ENCODE assay signal across 23 cellular contexts in the genomic region with DNA sequence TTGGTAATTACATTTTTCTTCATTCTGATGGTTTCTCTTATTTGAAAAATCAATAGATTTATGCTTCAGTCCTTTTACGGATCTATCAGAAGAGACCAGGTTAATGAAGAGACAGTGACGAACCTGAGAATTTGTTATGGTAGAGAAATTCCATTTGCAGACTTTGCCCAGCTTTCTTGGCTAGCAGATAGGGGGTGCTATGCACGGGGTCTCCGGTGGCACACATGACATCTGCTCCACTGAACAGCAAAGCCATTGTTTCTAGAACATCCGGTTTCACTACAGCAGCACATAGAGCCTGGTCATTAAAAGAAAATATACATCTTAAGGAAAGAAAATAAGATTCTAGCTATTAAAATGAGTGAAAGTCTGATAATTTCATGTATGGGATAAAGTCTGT.
DNase-seq lines count a peak whose midpoint lies in the region; ATAC-seq and TF ChIP-seq lines count a peak whose summit lies in the region.
"Had no signal": no experiment of that assay in that cellular context is flagged by ENCODE, and none has a peak within 500 bp of the region (broad histone marks: within the 10 kb centered on the region; RNA-seq: fewer than 3 reads in every experiment).

No MANE protein-coding gene starts in this region.

- no peaks in the 10 kb centered on the region for H3F3A ChIP-seq in PC-3 (ENCODE audit: low read length, unreplicated experiment)

- WGBS in thyroid gland, 2 donors = 89 to 90% methylated on average over 5 of the region's 5 CpGs

- TF ChIP-seq POLR2A in thyroid gland (IDR thresholded peaks at IDR 0.05) = no peak

- H3K27ac ChIP-seq in 22Rv1 (no peak overlapping the region), PC-3 (ENCODE audit: low read length) (no peak overlapping the region), thyroid gland (no peak overlapping the region)
- H3K27ac ChIP-seq: Peyer's patch, psoas muscle, uterus had no signal

- CTCF ChIA-PET in PC-3 (lab: Charles Lee) = interaction anchor here (0.6 to 0.7 kb wide), 2 partner anchors 26 to 832 kb away, joined by 3 to 4 read pairs; no protein-coding TSS in a partner anchor

- DNase-seq in Daoy (ENCODE audit: low read depth) (peak; percentile 3), PC-3 (no peak), foreskin melanocyte (peak; percentile 55), thyroid gland (no peak), NCI-H128 (lab: John Stamatoyannopoulos, UW; ENCODE audit: unreplicated experiment) (no peak), dedifferentiated amniotic fluid mesenchymal stem cell (ENCODE audit: extremely low spot score) (no peak)
- DNase-seq: activated naive CD8-positive, alpha-beta T cell treated with anti-CD3 and anti-CD28 coated beads for 36 hours; CD4-positive, alpha-beta memory T cell; Kasumi-1; kidney glomerular epithelial cell; NCI-H1105 treated with DMSO at 0.1 percent for 48 hours; NCI-H69; nephron progenitor cell; Peyer's patch; psoas muscle; stimulated activated CD4-positive, alpha-beta T cell treated with anti-CD3 and anti-CD28 coated beads, Interleukin-4, amount 100 ng/mL, for 24 hours; T1000; uterus had no signal

- H3K9me3 ChIP-seq in PC-3 (ENCODE audit: low read length) = no peaks in the 10 kb centered on the region
- H3K9me3 ChIP-seq in thyroid gland = no peaks in the 10 kb centered on the region
- H3K9me3 ChIP-seq: Peyer's patch, psoas muscle, uterus had no signal

- POLR2A ChIA-PET in PC-3 (lab: Charles Lee; ENCODE audit: unreplicated experiment) = no interaction called here

- H3K36me3 ChIP-seq in PC-3 (ENCODE audit: low read depth, low read length) (no peaks in the 10 kb centered on the region; the same call in 1 of the 2 replicates), thyroid gland (peaks cover 0 to 7% of the 10 kb centered on the region in 2 donors)
- H3K36me3 ChIP-seq: uterus had no signal

- H3K4me1 ChIP-seq in PC-3 (ENCODE audit: insufficient read depth, low read length) (no peaks in the 10 kb centered on the region), thyroid gland (no peaks in the 10 kb centered on the region)
- H3K4me1 ChIP-seq: Peyer's patch, psoas muscle, uterus had no signal

- H3K27me3 ChIP-seq in PC-3 (ENCODE audit: low read length) = no peaks in the 10 kb centered on the region
- no peaks in the 10 kb centered on the region for H3K27me3 ChIP-seq in thyroid gland
- H3K27me3 ChIP-seq: Peyer's patch, uterus had no signal

- H3K79me2 ChIP-seq in PC-3 (ENCODE audit: low read length) = no peaks in the 10 kb centered on the region

- no peaks in the 10 kb centered on the region for H3K9me2 ChIP-seq in PC-3 (replicated peaks; ENCODE audit: low read length)

- H3K4me3 ChIP-seq in PC-3 (ENCODE audit: low read length) (no peak overlapping the region), thyroid gland (replicated peaks in 1 of 3) (no peak overlapping the region)
- H3K4me3 ChIP-seq: Peyer's patch, psoas muscle, smooth muscle cell, uterus had no signal

- ATAC-seq in PC-3 (no peak), GM21381 (IDR thresholded peaks at IDR 0.05; ENCODE audit: unreplicated experiment) (no peak)
- ATAC-seq: activated CD4-positive, CD25-positive, alpha-beta regulatory T cell treated with anti-CD3 and anti-CD28 coated beads, Interleukin-2, amount 50 U/mL, for 24 hours; activated T-helper 17 cell treated with anti-CD3 and anti-CD28 coated beads, Interleukin-2, amount 50 U/mL, for 72 hours; psoas muscle had no signal

- intact Hi-C loops in PC-3 (cut with micrococcal nuclease) (no loop called here), thyroid gland (cut with DNase I) (no loop called here)

- BruUV-seq in PC-3 (replicated peaks; lab: Mats Ljungman, UMichigan) = no TSS peak

- no peaks in the 10 kb centered on the region for H4K20me1 ChIP-seq in PC-3 (ENCODE audit: low read length)

- H3K4me2 ChIP-seq in PC-3 (ENCODE audit: low read length) = no peak overlapping the region
- H3K4me2 ChIP-seq: smooth muscle cell had no signal

- H3K9ac ChIP-seq in PC-3 (ENCODE audit: low read length) = no peak overlapping the region

- TF ChIP-seq CTCF in 22Rv1 (IDR thresholded peaks at IDR 0.05) (peak; percentile 27), PC-3 (conservative IDR thresholded peaks at IDR 0.05; ENCODE audit: low read depth, low read length) (peak; percentile 39; the same call in 1 of the 2 replicates), thyroid gland (IDR thresholded peaks at IDR 0.05) (peak in 1 of 6 experiments; percentile 18)

- H2AFZ ChIP-seq in PC-3 (ENCODE audit: low read length) = no peak overlapping the region

Comparison
In these comparisons a context has a peak if more than half of its experiments do, and no peak if none do; other contexts are left out.
1. DNase-seq: peak in Daoy (single experiment) and foreskin melanocyte (single experiment); none in PC-3 (single experiment), thyroid gland (0 of 2), NCI-H128 (single experiment) and dedifferentiated amniotic fluid mesenchymal stem cell (single experiment).